ENCODE assay signal across 1 cellular context in genomic region chr19:56351208-56351607, GRCh38.
TF ChIP-seq lines count a peak whose summit lies in the region.

No MANE protein-coding gene starts in this region.

TF ChIP-seq in WTC11, 78 proteins besides CTCF, POLR2A, EP300 and RAD21 (continued from another document):
- TF ChIP-seq ZNF121 (CRISPR knock-in tag; IDR thresholded peaks at IDR 0.05) (no peak), ZNF425 (CRISPR knock-in tag; conservative IDR thresholded peaks at IDR 0.05) (no peak), ZNF671 (CRISPR knock-in tag; IDR thresholded peaks at IDR 0.05) (no peak), FOXK1 (CRISPR knock-in tag; IDR thresholded peaks at IDR 0.05) (no peak), ZNF317 (CRISPR knock-in tag; IDR thresholded peaks at IDR 0.05; ENCODE audit: borderline replicate concordance, low read depth) (no peak), ATF2 (CRISPR knock-in tag; IDR thresholded peaks at IDR 0.05; ENCODE audit: borderline replicate concordance, low read depth) (no peak), CDX4 (CRISPR knock-in tag; IDR thresholded peaks at IDR 0.05; ENCODE audit: borderline replicate concordance) (no peak), ZNF532 (CRISPR knock-in tag; IDR thresholded peaks at IDR 0.05; ENCODE audit: borderline replicate concordance) (no peak)
